In the genomic region with DNA sequence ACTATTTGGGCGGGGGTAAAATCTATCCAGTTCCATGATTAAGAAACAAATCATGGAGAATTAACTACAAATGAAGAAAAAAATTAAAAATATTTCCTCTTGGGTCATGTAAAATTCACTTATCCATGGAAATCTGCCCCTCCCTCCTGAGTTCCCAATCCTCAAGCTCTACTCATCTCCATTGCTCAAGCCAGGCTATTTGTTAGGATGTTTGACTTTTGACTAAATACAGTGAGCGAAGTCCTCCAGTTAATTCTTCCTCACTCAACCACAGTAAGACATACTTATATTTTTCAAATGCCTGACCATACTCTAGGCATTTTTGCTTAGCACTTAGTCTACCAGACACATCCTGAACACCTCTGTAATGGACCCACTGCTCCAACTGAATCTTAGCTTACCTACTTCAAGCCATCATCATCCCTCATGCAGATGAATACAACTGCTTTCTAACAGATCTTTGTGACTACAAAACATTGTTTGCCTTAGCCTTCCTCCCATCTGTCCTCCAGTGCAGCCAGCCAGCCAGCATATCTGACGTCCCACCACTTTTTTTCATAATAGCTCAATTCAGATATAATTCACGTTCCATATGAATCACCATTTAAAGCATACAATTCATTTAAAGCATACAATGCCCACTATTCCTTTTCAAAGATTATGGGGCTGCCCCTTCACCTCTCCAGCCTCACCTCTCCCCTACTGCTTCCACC, we compare ENCODE assay signal across 19 cellular contexts.
DNase-seq lines count a peak whose midpoint lies in the region; ATAC-seq and TF ChIP-seq lines count a peak whose summit lies in the region.
"Had no signal": no experiment of that assay in that cellular context is flagged by ENCODE, and none has a peak within 500 bp of the region (broad histone marks: within the 10 kb centered on the region; RNA-seq: fewer than 3 reads in every experiment).

No MANE protein-coding gene starts in this region.

- H3K9me3 ChIP-seq in KOPT-K1 (ENCODE audit: insufficient read depth, low read length, poor library complexity, severe bottlenecking) (peaks cover 5% of the 10 kb centered on the region), gastrocnemius medialis (no peaks in the 10 kb centered on the region)
- H3K9me3 ChIP-seq: BE2C, sigmoid colon, thyroid gland had no signal

- no peaks in the 10 kb centered on the region for H3K27me3 Mint-ChIP-seq in activated CD4-positive, alpha-beta T cell treated with anti-CD3 and anti-CD28 coated beads, Interleukin-2, amount 10 ng/mL, durations not matched to agents 7 days and 5 days
- no peaks in the 10 kb centered on the region for H3K27me3 Mint-ChIP-seq in activated CD4-positive, alpha-beta T cell treated with anti-CD3 and anti-CD28 coated beads, Interleukin-2, amount 10 ng/mL, durations not matched to agents 24 days and 14 days
- no peaks in the 10 kb centered on the region for H3K27me3 Mint-ChIP-seq in naive thymus-derived CD8-positive, alpha-beta T cell
- H3K27me3 Mint-ChIP-seq: activated CD4-positive, alpha-beta memory T cell treated with anti-CD3 and anti-CD28 coated beads for 36 hours; activated naive CD8-positive, alpha-beta T cell treated with anti-CD3 and anti-CD28 coated beads for 36 hours had no signal

- H3K27ac Mint-ChIP-seq in activated CD4-positive, alpha-beta T cell treated with anti-CD3 and anti-CD28 coated beads, Interleukin-2, amount 10 ng/mL, durations not matched to agents 7 days and 5 days = no peak overlapping the region
- no peak overlapping the region for H3K27ac Mint-ChIP-seq in activated CD4-positive, alpha-beta T cell treated with anti-CD3 and anti-CD28 coated beads, Interleukin-2, amount 10 ng/mL, durations not matched to agents 24 days and 14 days
- no peak overlapping the region for H3K27ac Mint-ChIP-seq in naive thymus-derived CD8-positive, alpha-beta T cell
- H3K27ac Mint-ChIP-seq: activated naive CD8-positive, alpha-beta T cell treated with anti-CD3 and anti-CD28 coated beads for 36 hours had no signal

- no peak for ATAC-seq in gastrocnemius medialis
- no peak for ATAC-seq in naive thymus-derived CD8-positive, alpha-beta T cell
- ATAC-seq: HCT116 had no signal

- H3K36me3 Mint-ChIP-seq in activated CD4-positive, alpha-beta T cell treated with anti-CD3 and anti-CD28 coated beads, Interleukin-2, amount 10 ng/mL, durations not matched to agents 7 days and 5 days (ENCODE audit: low read depth) = no peaks in the 10 kb centered on the region
- H3K36me3 Mint-ChIP-seq in activated CD4-positive, alpha-beta T cell treated with anti-CD3 and anti-CD28 coated beads, Interleukin-2, amount 10 ng/mL, durations not matched to agents 24 days and 14 days (ENCODE audit: low read depth) = no peaks in the 10 kb centered on the region
- no peaks in the 10 kb centered on the region for H3K36me3 Mint-ChIP-seq in naive thymus-derived CD8-positive, alpha-beta T cell
- H3K36me3 Mint-ChIP-seq: activated CD4-positive, alpha-beta memory T cell treated with anti-CD3 and anti-CD28 coated beads for 36 hours had no signal

- no peaks in the 10 kb centered on the region for H3K27me3 ChIP-seq in gastrocnemius medialis
- H3K27me3 ChIP-seq: BE2C, brain microvascular endothelial cell, sigmoid colon, thyroid gland had no signal

- DNase-seq in COLO829 (ENCODE audit: low spot score) (peak; percentile 47), fibroblast of peridontal ligament (ENCODE audit: extremely low read depth) (peak; percentile 46), gastrocnemius medialis (no peak), NOMO-1 (lab: John Stamatoyannopoulos, UW; ENCODE audit: unreplicated experiment in 2 of 2) (no peak)
- no peak for DNase-seq in activated CD4-positive, alpha-beta T cell treated with anti-CD3 and anti-CD28 coated beads, Interleukin-2, amount 10 ng/mL, durations not matched to agents 7 days and 5 days
- no peak for DNase-seq in activated CD4-positive, alpha-beta T cell treated with anti-CD3 and anti-CD28 coated beads, Interleukin-2, amount 10 ng/mL, durations not matched to agents 24 days and 14 days
- no peak for DNase-seq in naive thymus-derived CD8-positive, alpha-beta T cell
- DNase-seq: activated T-cell treated with anti-CD3 and anti-CD28 coated beads, Interleukin-2, amount 50 U/mL, for 4 hours; brain microvascular endothelial cell; islet precursor cell; Kasumi-1; NCI-H1105 treated with DMSO at 0.1 percent for 48 hours had no signal

- peaks cover 80 to 89% of the 10 kb centered on the region in 2 donors for H3K4me1 ChIP-seq in gastrocnemius medialis

- H3K4me3 Mint-ChIP-seq in activated CD4-positive, alpha-beta T cell treated with anti-CD3 and anti-CD28 coated beads, Interleukin-2, amount 10 ng/mL, durations not matched to agents 7 days and 5 days = no peak overlapping the region
- no peak overlapping the region for H3K4me3 Mint-ChIP-seq in activated CD4-positive, alpha-beta T cell treated with anti-CD3 and anti-CD28 coated beads, Interleukin-2, amount 10 ng/mL, durations not matched to agents 24 days and 14 days
- H3K4me3 Mint-ChIP-seq in naive thymus-derived CD8-positive, alpha-beta T cell = no peak overlapping the region
- H3K4me3 Mint-ChIP-seq: activated CD4-positive, alpha-beta memory T cell treated with anti-CD3 and anti-CD28 coated beads for 36 hours; activated naive CD8-positive, alpha-beta T cell treated with anti-CD3 and anti-CD28 coated beads for 36 hours; activated T-cell treated with anti-CD3 and anti-CD28 coated beads, Interleukin-2, amount 50 U/mL, for 4 hours had no signal

- TF ChIP-seq CTCF in gastrocnemius medialis (IDR thresholded peaks at IDR 0.05 in 4 of 5, conservative IDR thresholded peaks at IDR 0.05 in 1 of 5) = no peak

- intact Hi-C loops in gastrocnemius medialis (cut with DNase I; ENCODE audit: low total_unique reads) = no loop called here
- intact Hi-C loops in activated CD4-positive, alpha-beta T cell treated with anti-CD3 and anti-CD28 coated beads, Interleukin-2, amount 10 ng/mL, durations not matched to agents 24 days and 14 days (cut with micrococcal nuclease) = loop anchor here (10.0 kb wide), 1 partner anchor 188 kb away; no protein-coding TSS in a partner anchor

- no peaks in the 10 kb centered on the region for H3K9me3 Mint-ChIP-seq in activated CD4-positive, alpha-beta T cell treated with anti-CD3 and anti-CD28 coated beads, Interleukin-2, amount 10 ng/mL, durations not matched to agents 7 days and 5 days
- no peaks in the 10 kb centered on the region for H3K9me3 Mint-ChIP-seq in activated CD4-positive, alpha-beta T cell treated with anti-CD3 and anti-CD28 coated beads, Interleukin-2, amount 10 ng/mL, durations not matched to agents 24 days and 14 days
- no peaks in the 10 kb centered on the region for H3K9me3 Mint-ChIP-seq in naive thymus-derived CD8-positive, alpha-beta T cell
- H3K9me3 Mint-ChIP-seq: activated CD4-positive, alpha-beta memory T cell treated with anti-CD3 and anti-CD28 coated beads for 36 hours; activated naive CD8-positive, alpha-beta T cell treated with anti-CD3 and anti-CD28 coated beads for 36 hours; activated T-cell treated with anti-CD3 and anti-CD28 coated beads, Interleukin-2, amount 50 U/mL, for 4 hours had no signal

- POLR2A ChIA-PET in activated CD4-positive, alpha-beta T cell treated with anti-CD3 and anti-CD28 coated beads, Interleukin-2, amount 10 ng/mL, durations not matched to agents 7 days and 5 days (lab: Charles Lee) = no interaction called here
- POLR2A ChIA-PET in naive thymus-derived CD8-positive, alpha-beta T cell (lab: Charles Lee) = interaction anchor here (1.3 kb wide), 1 partner anchor 10 kb away, joined by 4 read pairs; no protein-coding TSS in a partner anchor

- H3K36me3 ChIP-seq in KOPT-K1 (ENCODE audit: insufficient read depth, low read length) = no peaks in the 10 kb centered on the region
- H3K36me3 ChIP-seq in gastrocnemius medialis = no peaks in the 10 kb centered on the region
- H3K36me3 ChIP-seq: BE2C, brain microvascular endothelial cell, sigmoid colon, thyroid gland had no signal

- CTCF ChIA-PET in activated CD4-positive, alpha-beta T cell treated with anti-CD3 and anti-CD28 coated beads, Interleukin-2, amount 10 ng/mL, durations not matched to agents 7 days and 5 days (lab: Charles Lee) = interaction anchor here (0.6 to 1.6 kb wide), 4 partner anchors 9 to 233 kb away, joined by 3 to 5 read pairs (median 4); no protein-coding TSS in a partner anchor

- H3K4me1 Mint-ChIP-seq in activated CD4-positive, alpha-beta T cell treated with anti-CD3 and anti-CD28 coated beads, Interleukin-2, amount 10 ng/mL, durations not matched to agents 7 days and 5 days = peaks cover under 1% of the 10 kb centered on the region
- H3K4me1 Mint-ChIP-seq in activated CD4-positive, alpha-beta T cell treated with anti-CD3 and anti-CD28 coated beads, Interleukin-2, amount 10 ng/mL, durations not matched to agents 24 days and 14 days = peaks cover 5% of the 10 kb centered on the region
- H3K4me1 Mint-ChIP-seq in naive thymus-derived CD8-positive, alpha-beta T cell = peaks cover under 1 to 21% (median 9%) of the 10 kb centered on the region in 4 donors

- H3K27ac ChIP-seq in KOPT-K1 (ENCODE audit: low read depth, low read length, poor library complexity, severe bottlenecking) (peak overlapping the region; percentile 29), gastrocnemius medialis (peak overlapping the region in 3 of 4 donors; percentile 17 to 38 (median 38))

- no peak overlapping the region for H3K4me3 ChIP-seq in gastrocnemius medialis
- H3K4me3 ChIP-seq: thyroid gland had no signal

- in situ Hi-C loops in gastrocnemius medialis (cut with MboI; ENCODE audit: low sequenced_read_pairs in 4 of 4) = loop anchor here in 1 of 4 donors (25.0 kb wide), 1 partner anchor 101 kb away; no protein-coding TSS in a partner anchor

- no peak for TF ChIP-seq POLR2A in gastrocnemius medialis (IDR thresholded peaks at IDR 0.05)

Comparison
In these comparisons a context has a peak if more than half of its experiments do, and no peak if none do; other contexts are left out.
1. DNase-seq: peak in COLO829 (single experiment) and fibroblast of peridontal ligament (single experiment); none in gastrocnemius medialis (0 of 2), activated CD4-positive, alpha-beta T cell treated with anti-CD3 and anti-CD28 coated beads, Interleukin-2, amount 10 ng/mL, durations not matched to agents 7 days and 5 days (single experiment), activated CD4-positive, alpha-beta T cell treated with anti-CD3 and anti-CD28 coated beads, Interleukin-2, amount 10 ng/mL, durations not matched to agents 24 days and 14 days (single experiment), naive thymus-derived CD8-positive, alpha-beta T cell (0 of 10) and NOMO-1 (0 of 2).